In the genomic region with DNA sequence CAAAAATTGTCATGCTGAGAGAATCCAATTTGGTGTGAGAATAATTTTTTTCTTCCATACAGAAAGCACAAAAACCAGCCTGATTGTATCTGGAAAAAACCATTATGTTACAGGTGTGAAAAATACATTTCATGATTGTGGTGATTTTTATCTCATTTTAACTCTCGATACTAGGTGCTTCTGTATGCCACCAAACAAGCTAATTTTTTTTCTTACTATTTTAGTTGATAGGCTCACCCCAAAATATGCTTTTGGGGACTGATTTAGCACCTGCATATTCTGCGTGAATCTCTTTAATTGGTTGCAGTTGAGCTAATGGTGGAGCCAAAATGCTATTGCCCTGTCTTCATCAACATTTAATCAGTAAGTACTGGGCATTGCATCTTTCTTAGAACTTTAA, we compare ENCODE assay signal across 10 cellular contexts. TPM values are rescaled to one million over a fixed set of nuclear protein-coding genes. Genes with fewer than 3 reads are reported as not detected.
DNase-seq lines count a peak whose midpoint lies in the region; ATAC-seq, FAIRE-seq and TF ChIP-seq lines count a peak whose summit lies in the region.
"Had no signal": no experiment of that assay in that cellular context is flagged by ENCODE, and none has a peak within 500 bp of the region (broad histone marks: within the 10 kb centered on the region; RNA-seq: fewer than 3 reads in every experiment).

No MANE protein-coding gene starts in this region.

- H4K8ac ChIP-seq in neuronal stem cell (ENCODE audit: low read depth, low read length) = no peak overlapping the region

- H3K4me3 ChIP-seq in NB4 (ENCODE audit: low read depth, low read length) = peak overlapping the region; percentile 71
- peak overlapping the region in 3 of 4 donors; percentile 65 to 75 (median 72) for H3K4me3 ChIP-seq in pancreas
- H3K4me3 ChIP-seq in neuronal stem cell (ENCODE audit: low read length in 2 of 2) = peak overlapping the region in 1 of 2 donors; percentile 96

- no peaks in the 10 kb centered on the region for H3K4me1 Mint-ChIP-seq in Calu3 (ENCODE audit: low read depth, unreplicated experiment)
- H3K4me1 Mint-ChIP-seq in effector memory CD8-positive, alpha-beta T cell (ENCODE audit: low read depth in 2 of 2) = peaks cover 23 to 49% of the 10 kb centered on the region in 2 donors

- no peak overlapping the region for H3K23ac ChIP-seq in neuronal stem cell (ENCODE audit: low read depth, low read length, poor library complexity)

- no peak for TF ChIP-seq POLR2A in NB4 (IDR thresholded peaks at IDR 0.05; ENCODE audit: extremely low read depth, insufficient read length)

- H3K9me3 Mint-ChIP-seq in Calu3 (ENCODE audit: low read depth, unreplicated experiment) = no peaks in the 10 kb centered on the region
- H3K9me3 Mint-ChIP-seq in effector memory CD8-positive, alpha-beta T cell = no peaks in the 10 kb centered on the region

- no peak for TF ChIP-seq CTCF in Calu3 (IDR thresholded peaks at IDR 0.05; ENCODE audit: unreplicated experiment)
- TF ChIP-seq CTCF in NB4 (IDR thresholded peaks at IDR 0.05; ENCODE audit: low read depth, low read length) = no peak
- TF ChIP-seq CTCF in pancreas (IDR thresholded peaks at IDR 0.05) = no peak

- H2BK12ac ChIP-seq in neuronal stem cell (ENCODE audit: low read length) = no peak overlapping the region

- no TSS peak for BruUV-seq in Calu3 (replicated peaks; lab: Mats Ljungman, UMichigan)

- no peak overlapping the region for H3K4me2 ChIP-seq in neuronal stem cell (ENCODE audit: insufficient read depth, low read length, poor library complexity, severe bottlenecking)

- H3K9ac ChIP-seq in neuronal stem cell (ENCODE audit: low read depth, low read length, poor library complexity) = no peak overlapping the region

- no peaks in the 10 kb centered on the region for H3K36me3 ChIP-seq in pancreas
- peaks cover 0 to 45% of the 10 kb centered on the region in 2 donors for H3K36me3 ChIP-seq in neuronal stem cell (replicated peaks in 1 of 2; ENCODE audit: control insufficient read depth in 2 of 2, insufficient read depth in 2 of 2, low read length in 2 of 2)

- no peak for FAIRE-seq in pancreas (lab: Jason Lieb, UNC)

- H3K4me1 ChIP-seq in pancreas (peaks cover 0 to 41% (median 31%) of the 10 kb centered on the region in 3 donors), neuronal stem cell (ENCODE audit: control insufficient read depth in 2 of 2, insufficient read depth in 1 of 2, low read depth in 1 of 2, low read length in 2 of 2) (peaks cover 0 to 12% of the 10 kb centered on the region in 2 donors)

- no peak overlapping the region for H2BK15ac ChIP-seq in neuronal stem cell (ENCODE audit: low read length)

- no peaks in the 10 kb centered on the region for H3K9me3 ChIP-seq in pancreas
- no peaks in the 10 kb centered on the region for H3K9me3 ChIP-seq in neuronal stem cell (replicated peaks in 1 of 2; ENCODE audit: control insufficient read depth in 2 of 2, insufficient read depth in 1 of 2, low read depth in 1 of 2, low read length in 2 of 2)

- H3K27ac Mint-ChIP-seq in Calu3 (ENCODE audit: unreplicated experiment) = peak overlapping the region; percentile 60
- peak overlapping the region; percentile 66 to 80 for H3K27ac Mint-ChIP-seq in effector memory CD8-positive, alpha-beta T cell

- H3K27me3 Mint-ChIP-seq in Calu3 (ENCODE audit: unreplicated experiment) = no peaks in the 10 kb centered on the region
- no peaks in the 10 kb centered on the region for H3K27me3 Mint-ChIP-seq in effector memory CD8-positive, alpha-beta T cell

- no peaks in the 10 kb centered on the region for H3K79me1 ChIP-seq in neuronal stem cell (ENCODE audit: low read depth, low read length)

- no peak overlapping the region for H2BK120ac ChIP-seq in neuronal stem cell (ENCODE audit: low read depth, low read length)

- CTCF ChIA-PET in Calu3 (lab: Charles Lee) = no interaction called here

- H3K4me3 Mint-ChIP-seq in Calu3 (ENCODE audit: low read depth, unreplicated experiment) = peak overlapping the region; percentile 92
- peak overlapping the region; percentile 89 to 91 for H3K4me3 Mint-ChIP-seq in effector memory CD8-positive, alpha-beta T cell

- no peak overlapping the region for H2AFZ ChIP-seq in neuronal stem cell (ENCODE audit: low read length)

- WGBS in pancreas, 2 donors = 30 to 41% methylated on average over 2 of the region's 2 CpGs
- WGBS in neuronal stem cell (ENCODE audit: extremely low coverage in 2 of 2, insufficient read length in 2 of 2, insufficient replicate concordance in 1 of 2), 2 donors = no CpG with 5 or more reads among the region's 2 CpGs

- H3K18ac ChIP-seq in neuronal stem cell (ENCODE audit: low read length) = no peak overlapping the region

- H4K91ac ChIP-seq in neuronal stem cell (ENCODE audit: low read depth, low read length, poor library complexity) = no peak overlapping the region

- no peak overlapping the region for H3K27ac ChIP-seq in pancreas
- H3K27ac ChIP-seq in neuronal stem cell (replicated peaks; ENCODE audit: low read length) = no peak overlapping the region

- no peak overlapping the region for H3K14ac ChIP-seq in neuronal stem cell (ENCODE audit: low read length)

- H3K36me3 Mint-ChIP-seq in Calu3 (ENCODE audit: insufficient read depth, unreplicated experiment) = peaks cover 20% of the 10 kb centered on the region
- H3K36me3 Mint-ChIP-seq in effector memory CD8-positive, alpha-beta T cell (ENCODE audit: insufficient read depth) = peaks cover 22% of the 10 kb centered on the region

- H3K4ac ChIP-seq in neuronal stem cell (ENCODE audit: low read length) = no peak overlapping the region

- no peak for ATAC-seq in effector memory CD8-positive, alpha-beta T cell (replicated peaks)
- ATAC-seq in pancreas (no peak), left lobe of liver (no peak)

- no peak overlapping the region for H2BK5ac ChIP-seq in neuronal stem cell (ENCODE audit: low read length)

- intact Hi-C loops in Calu3 (cut with micrococcal nuclease; ENCODE audit: unreplicated experiment) (loop anchor here (5.0 to 10.0 kb wide), 2 partner anchors 83 to 309 kb away; no protein-coding TSS in a partner anchor), pancreas (cut with DNase I) (no loop called here)

- DNase-seq in Calu3 = no peak
- DNase-seq in NB4 (ENCODE audit: low read depth) = no peak
- no peak for DNase-seq in effector memory CD8-positive, alpha-beta T cell
- DNase-seq in pancreas = no peak
- DNase-seq in NCI-H526 treated with DMSO at 0.1 percent for 48 hours (lab: John Stamatoyannopoulos, UW) = no peak
- DNase-seq in left lobe of liver (ENCODE audit: low spot score) = no peak
- DNase-seq in neuronal stem cell (ENCODE audit: low spot score) = no peak
- no peak for DNase-seq in NCI-H1105 (lab: John Stamatoyannopoulos, UW)
- DNase-seq: activated gamma-delta T cell, NCI-H1436 treated with DMSO at 0.1 percent for 48 hours had no signal

- no peak overlapping the region for H2AK5ac ChIP-seq in neuronal stem cell (ENCODE audit: low read depth, low read length)

- H3K27me3 ChIP-seq in pancreas (no peaks in the 10 kb centered on the region), neuronal stem cell (ENCODE audit: control insufficient read depth in 3 of 3, insufficient read depth in 3 of 3, low read depth in 1 of 3, low read length in 3 of 3) (no peaks in the 10 kb centered on the region)

RNA-seq across cellular contexts. Expression of a gene that starts 1.9 kb away (rescaled TPM):
- total RNA-seq in Calu3 (2022) (58.3 and 64.0 TPM in 2 replicates), pancreas (10 to 100 TPM; 18.6 to 54.2 (median 25.9) TPM), left lobe of liver (14.8 TPM)
- polyA plus RNA-seq in pancreas = 10 to 100 TPM; 30.6 to 50.6 TPM
- polyA plus RNA-seq in neuronal stem cell (2013, experiment 1 of 2) = 87.6 TPM
- polyA plus RNA-seq in neuronal stem cell (2013, experiment 2 of 2) = 85.8 TPM
